1 cellular context compared by ENCODE assay signal in the genomic region with DNA sequence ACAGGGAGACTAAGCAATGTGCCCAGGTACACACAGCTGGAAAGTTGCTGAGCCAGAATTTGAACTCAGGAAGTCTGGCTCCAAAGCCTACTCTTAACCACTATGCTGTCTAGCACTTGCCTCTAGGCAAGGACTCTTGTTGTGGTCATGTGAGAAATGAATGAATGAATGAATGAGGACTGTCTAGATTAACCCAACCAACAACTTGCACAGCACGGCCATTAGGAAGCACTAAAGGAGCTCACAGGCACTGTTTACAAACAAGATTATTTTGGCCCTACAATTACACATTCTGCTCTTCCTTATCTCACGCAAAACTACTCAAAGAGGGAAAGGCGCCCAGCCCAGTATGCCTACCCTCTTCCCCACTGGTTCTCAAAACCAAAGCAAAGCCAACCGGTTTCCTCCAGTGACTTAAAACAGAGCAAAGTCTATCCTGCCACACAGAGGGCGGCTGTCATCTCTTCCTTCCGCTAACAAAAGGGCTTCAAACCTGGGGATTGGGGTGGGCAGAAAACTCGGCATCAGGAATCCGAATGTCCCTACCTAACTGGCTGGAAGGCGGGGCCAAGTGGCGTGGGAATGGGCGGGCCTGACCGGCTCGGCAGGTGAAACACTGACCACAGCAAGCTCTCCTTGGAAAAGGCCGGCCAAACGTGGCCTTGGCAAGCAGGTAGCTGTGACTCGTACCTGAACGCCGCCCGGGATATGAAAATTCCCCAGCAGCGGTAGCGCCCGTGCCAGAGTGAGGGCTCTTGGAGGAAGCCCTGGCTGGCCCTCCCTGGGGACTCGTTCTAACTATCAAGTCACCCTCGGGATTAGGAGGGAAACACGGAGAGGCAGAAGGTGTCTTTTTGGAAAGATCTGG.
TF ChIP-seq lines count a peak whose summit lies in the region.

No MANE protein-coding gene starts in this region.

TF ChIP-seq in HepG2, 621 proteins besides CTCF, POLR2A, EP300 and RAD21 (continued from another document and continues in another):
- TF ChIP-seq, protein P1, sequence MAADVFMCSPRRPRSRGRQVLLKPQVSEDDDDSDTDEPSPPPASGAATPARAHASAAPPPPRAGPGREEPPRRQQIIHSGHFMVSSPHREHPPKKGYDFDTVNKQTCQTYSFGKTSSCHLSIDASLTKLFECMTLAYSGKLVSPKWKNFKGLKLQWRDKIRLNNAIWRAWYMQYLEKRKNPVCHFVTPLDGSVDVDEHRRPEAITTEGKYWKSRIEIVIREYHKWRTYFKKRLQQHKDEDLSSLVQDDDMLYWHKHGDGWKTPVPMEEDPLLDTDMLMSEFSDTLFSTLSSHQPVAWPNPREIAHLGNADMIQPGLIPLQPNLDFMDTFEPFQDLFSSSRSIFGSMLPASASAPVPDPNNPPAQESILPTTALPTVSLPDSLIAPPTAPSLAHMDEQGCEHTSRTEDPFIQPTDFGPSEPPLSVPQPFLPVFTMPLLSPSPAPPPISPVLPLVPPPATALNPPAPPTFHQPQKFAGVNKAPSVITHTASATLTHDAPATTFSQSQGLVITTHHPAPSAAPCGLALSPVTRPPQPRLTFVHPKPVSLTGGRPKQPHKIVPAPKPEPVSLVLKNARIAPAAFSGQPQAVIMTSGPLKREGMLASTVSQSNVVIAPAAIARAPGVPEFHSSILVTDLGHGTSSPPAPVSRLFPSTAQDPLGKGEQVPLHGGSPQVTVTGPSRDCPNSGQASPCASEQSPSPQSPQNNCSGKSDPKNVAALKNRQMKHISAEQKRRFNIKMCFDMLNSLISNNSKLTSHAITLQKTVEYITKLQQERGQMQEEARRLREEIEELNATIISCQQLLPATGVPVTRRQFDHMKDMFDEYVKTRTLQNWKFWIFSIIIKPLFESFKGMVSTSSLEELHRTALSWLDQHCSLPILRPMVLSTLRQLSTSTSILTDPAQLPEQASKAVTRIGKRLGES (CRISPR knock-in tag; IDR thresholded peaks at IDR 0.05; ENCODE audit: borderline replicate concordance), result no peak
- TF ChIP-seq, protein P2, sequence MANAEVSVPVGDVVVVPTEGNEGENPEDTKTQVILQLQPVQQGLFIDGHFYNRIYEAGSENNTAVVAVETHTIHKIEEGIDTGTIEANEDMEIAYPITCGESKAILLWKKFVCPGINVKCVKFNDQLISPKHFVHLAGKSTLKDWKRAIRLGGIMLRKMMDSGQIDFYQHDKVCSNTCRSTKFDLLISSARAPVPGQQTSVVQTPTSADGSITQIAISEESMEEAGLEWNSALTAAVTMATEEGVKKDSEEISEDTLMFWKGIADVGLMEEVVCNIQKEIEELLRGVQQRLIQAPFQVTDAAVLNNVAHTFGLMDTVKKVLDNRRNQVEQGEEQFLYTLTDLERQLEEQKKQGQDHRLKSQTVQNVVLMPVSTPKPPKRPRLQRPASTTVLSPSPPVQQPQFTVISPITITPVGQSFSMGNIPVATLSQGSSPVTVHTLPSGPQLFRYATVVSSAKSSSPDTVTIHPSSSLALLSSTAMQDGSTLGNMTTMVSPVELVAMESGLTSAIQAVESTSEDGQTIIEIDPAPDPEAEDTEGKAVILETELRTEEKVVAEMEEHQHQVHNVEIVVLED (CRISPR knock-in tag; IDR thresholded peaks at IDR 0.05; ENCODE audit: borderline replicate concordance), result peak; percentile 35; the same call in 1 of the 2 replicates
- TF ChIP-seq ZNF121 (CRISPR knock-in tag; IDR thresholded peaks at IDR 0.05), result no peak
- TF ChIP-seq, protein P3, sequence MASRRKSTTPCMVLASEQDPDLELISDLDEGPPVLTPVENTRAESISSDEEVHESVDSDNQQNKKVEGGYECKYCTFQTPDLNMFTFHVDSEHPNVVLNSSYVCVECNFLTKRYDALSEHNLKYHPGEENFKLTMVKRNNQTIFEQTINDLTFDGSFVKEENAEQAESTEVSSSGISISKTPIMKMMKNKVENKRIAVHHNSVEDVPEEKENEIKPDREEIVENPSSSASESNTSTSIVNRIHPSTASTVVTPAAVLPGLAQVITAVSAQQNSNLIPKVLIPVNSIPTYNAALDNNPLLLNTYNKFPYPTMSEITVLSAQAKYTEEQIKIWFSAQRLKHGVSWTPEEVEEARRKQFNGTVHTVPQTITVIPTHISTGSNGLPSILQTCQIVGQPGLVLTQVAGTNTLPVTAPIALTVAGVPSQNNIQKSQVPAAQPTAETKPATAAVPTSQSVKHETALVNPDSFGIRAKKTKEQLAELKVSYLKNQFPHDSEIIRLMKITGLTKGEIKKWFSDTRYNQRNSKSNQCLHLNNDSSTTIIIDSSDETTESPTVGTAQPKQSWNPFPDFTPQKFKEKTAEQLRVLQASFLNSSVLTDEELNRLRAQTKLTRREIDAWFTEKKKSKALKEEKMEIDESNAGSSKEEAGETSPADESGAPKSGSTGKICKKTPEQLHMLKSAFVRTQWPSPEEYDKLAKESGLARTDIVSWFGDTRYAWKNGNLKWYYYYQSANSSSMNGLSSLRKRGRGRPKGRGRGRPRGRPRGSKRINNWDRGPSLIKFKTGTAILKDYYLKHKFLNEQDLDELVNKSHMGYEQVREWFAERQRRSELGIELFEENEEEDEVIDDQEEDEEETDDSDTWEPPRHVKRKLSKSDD (CRISPR knock-in tag; IDR thresholded peaks at IDR 0.05; ENCODE audit: low read depth), result no peak
- no peak; the same call in 1 of the 2 replicates for TF ChIP-seq ZNF556 (CRISPR knock-in tag; IDR thresholded peaks at IDR 0.05; ENCODE audit: borderline replicate concordance)
- no peak; the same call in 1 of the 2 replicates for TF ChIP-seq ZSCAN20 (CRISPR knock-in tag; IDR thresholded peaks at IDR 0.05; ENCODE audit: borderline replicate concordance)
- TF ChIP-seq ZNF543 (CRISPR knock-in tag; IDR thresholded peaks at IDR 0.05), result no peak
- no peak for TF ChIP-seq ZNF878 (CRISPR knock-in tag; IDR thresholded peaks at IDR 0.05)
- TF ChIP-seq, protein P4, sequence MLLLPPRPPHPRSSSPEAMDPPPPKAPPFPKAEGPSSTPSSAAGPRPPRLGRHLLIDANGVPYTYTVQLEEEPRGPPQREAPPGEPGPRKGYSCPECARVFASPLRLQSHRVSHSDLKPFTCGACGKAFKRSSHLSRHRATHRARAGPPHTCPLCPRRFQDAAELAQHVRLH (CRISPR knock-in tag; IDR thresholded peaks at IDR 0.05; ENCODE audit: borderline replicate concordance, low read depth), result no peak
- 0 out of 2 replicates have a peak, but pooled peaks have one; percentile 15 for TF ChIP-seq MAZ (IDR thresholded peaks at IDR 0.05; ENCODE audit: borderline replicate concordance, low read depth, low read length)
- TF ChIP-seq MAZ (CRISPR knock-in tag; IDR thresholded peaks at IDR 0.05; ENCODE audit: low read depth), result no peak; the same call in 1 of the 2 replicates
- peak; percentile 61; the same call in 1 of the 2 replicates for TF ChIP-seq POLR2G (IDR thresholded peaks at IDR 0.05; ENCODE audit: low read depth, low read length)
- TF ChIP-seq FOXK1 (CRISPR knock-in tag; IDR thresholded peaks at IDR 0.05; ENCODE audit: borderline replicate concordance, low read depth), result no peak
- no peak for TF ChIP-seq ZNF713 (CRISPR knock-in tag; IDR thresholded peaks at IDR 0.05)
- no peak for TF ChIP-seq BRCA1 (CRISPR knock-in tag; IDR thresholded peaks at IDR 0.05)
- peak; percentile 38 for TF ChIP-seq ELF3 (CRISPR knock-in tag; IDR thresholded peaks at IDR 0.05)
- no peak for TF ChIP-seq GABPA (IDR thresholded peaks at IDR 0.05; ENCODE audit: low read depth, low read length)
- peak; percentile 81 for TF ChIP-seq GABPA (CRISPR knock-in tag; IDR thresholded peaks at IDR 0.05; ENCODE audit: low read depth)
- TF ChIP-seq KAT8 (CRISPR knock-in tag; IDR thresholded peaks at IDR 0.05), result peak; percentile 58; the same call in 1 of the 2 replicates
- no peak; the same call in 1 of the 2 replicates for TF ChIP-seq ZNF337 (CRISPR knock-in tag; IDR thresholded peaks at IDR 0.05; ENCODE audit: borderline replicate concordance, low read depth)
- TF ChIP-seq, protein P5, sequence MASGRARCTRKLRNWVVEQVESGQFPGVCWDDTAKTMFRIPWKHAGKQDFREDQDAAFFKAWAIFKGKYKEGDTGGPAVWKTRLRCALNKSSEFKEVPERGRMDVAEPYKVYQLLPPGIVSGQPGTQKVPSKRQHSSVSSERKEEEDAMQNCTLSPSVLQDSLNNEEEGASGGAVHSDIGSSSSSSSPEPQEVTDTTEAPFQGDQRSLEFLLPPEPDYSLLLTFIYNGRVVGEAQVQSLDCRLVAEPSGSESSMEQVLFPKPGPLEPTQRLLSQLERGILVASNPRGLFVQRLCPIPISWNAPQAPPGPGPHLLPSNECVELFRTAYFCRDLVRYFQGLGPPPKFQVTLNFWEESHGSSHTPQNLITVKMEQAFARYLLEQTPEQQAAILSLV (CRISPR knock-in tag; IDR thresholded peaks at IDR 0.05; ENCODE audit: borderline replicate concordance), result no peak
- TF ChIP-seq, protein P6, sequence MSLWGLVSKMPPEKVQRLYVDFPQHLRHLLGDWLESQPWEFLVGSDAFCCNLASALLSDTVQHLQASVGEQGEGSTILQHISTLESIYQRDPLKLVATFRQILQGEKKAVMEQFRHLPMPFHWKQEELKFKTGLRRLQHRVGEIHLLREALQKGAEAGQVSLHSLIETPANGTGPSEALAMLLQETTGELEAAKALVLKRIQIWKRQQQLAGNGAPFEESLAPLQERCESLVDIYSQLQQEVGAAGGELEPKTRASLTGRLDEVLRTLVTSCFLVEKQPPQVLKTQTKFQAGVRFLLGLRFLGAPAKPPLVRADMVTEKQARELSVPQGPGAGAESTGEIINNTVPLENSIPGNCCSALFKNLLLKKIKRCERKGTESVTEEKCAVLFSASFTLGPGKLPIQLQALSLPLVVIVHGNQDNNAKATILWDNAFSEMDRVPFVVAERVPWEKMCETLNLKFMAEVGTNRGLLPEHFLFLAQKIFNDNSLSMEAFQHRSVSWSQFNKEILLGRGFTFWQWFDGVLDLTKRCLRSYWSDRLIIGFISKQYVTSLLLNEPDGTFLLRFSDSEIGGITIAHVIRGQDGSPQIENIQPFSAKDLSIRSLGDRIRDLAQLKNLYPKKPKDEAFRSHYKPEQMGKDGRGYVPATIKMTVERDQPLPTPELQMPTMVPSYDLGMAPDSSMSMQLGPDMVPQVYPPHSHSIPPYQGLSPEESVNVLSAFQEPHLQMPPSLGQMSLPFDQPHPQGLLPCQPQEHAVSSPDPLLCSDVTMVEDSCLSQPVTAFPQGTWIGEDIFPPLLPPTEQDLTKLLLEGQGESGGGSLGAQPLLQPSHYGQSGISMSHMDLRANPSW (CRISPR knock-in tag; IDR thresholded peaks at IDR 0.05; ENCODE audit: borderline replicate concordance), result no peak
- no peak for TF ChIP-seq ZNF552 (CRISPR knock-in tag; IDR thresholded peaks at IDR 0.05; ENCODE audit: borderline replicate concordance)
- TF ChIP-seq ZNF766 (CRISPR knock-in tag; IDR thresholded peaks at IDR 0.05; ENCODE audit: borderline replicate concordance), result peak; percentile 40; the same call in 1 of the 2 replicates
- no peak for TF ChIP-seq KLF13 (CRISPR knock-in tag; IDR thresholded peaks at IDR 0.05)
- TF ChIP-seq ARNTL (CRISPR knock-in tag; IDR thresholded peaks at IDR 0.05), result peak; percentile 57; the same call in 1 of the 2 replicates
- TF ChIP-seq ZNF790 (CRISPR knock-in tag; IDR thresholded peaks at IDR 0.05; ENCODE audit: borderline replicate concordance), result no peak
- TF ChIP-seq ZNF703 (CRISPR knock-in tag; IDR thresholded peaks at IDR 0.05; ENCODE audit: borderline replicate concordance), result no peak
- peak; percentile 39 for TF ChIP-seq PHF8 (CRISPR knock-in tag; IDR thresholded peaks at IDR 0.05)
- TF ChIP-seq ZNF746 (CRISPR knock-in tag; IDR thresholded peaks at IDR 0.05), result no peak
- TF ChIP-seq ZMYM4 (CRISPR knock-in tag; IDR thresholded peaks at IDR 0.05), result peak; percentile 73
- no peak for TF ChIP-seq ZNF557 (CRISPR knock-in tag; IDR thresholded peaks at IDR 0.05)
- no peak for TF ChIP-seq SMARCC2 (IDR thresholded peaks at IDR 0.05)
- peak; percentile 83; the same call in 1 of the 2 replicates for TF ChIP-seq ETV5 (CRISPR knock-in tag; IDR thresholded peaks at IDR 0.05; ENCODE audit: borderline replicate concordance)
- TF ChIP-seq HNF4G (IDR thresholded peaks at IDR 0.05; ENCODE audit: borderline replicate concordance, low read depth, low read length), result peak; percentile 45; the same call in 1 of the 2 replicates
- 0 out of 2 replicates have a peak, but pooled peaks have one; percentile 24 for TF ChIP-seq HNF4G (CRISPR knock-in tag; IDR thresholded peaks at IDR 0.05; ENCODE audit: borderline replicate concordance, low read depth)
- no peak for TF ChIP-seq ZNF564 (CRISPR knock-in tag; IDR thresholded peaks at IDR 0.05)
- TF ChIP-seq TARDBP (CRISPR knock-in tag; IDR thresholded peaks at IDR 0.05), result peak; percentile 68; the same call in 1 of the 2 replicates
- no peak; the same call in 1 of the 2 replicates for TF ChIP-seq ZNF589 (CRISPR knock-in tag; conservative IDR thresholded peaks at IDR 0.05)
- TF ChIP-seq PAWR (CRISPR knock-in tag; IDR thresholded peaks at IDR 0.05; ENCODE audit: borderline replicate concordance), result no peak
- TF ChIP-seq SNAPC2 (CRISPR knock-in tag; IDR thresholded peaks at IDR 0.05), result 0 out of 2 replicates have a peak, but pooled peaks have one; percentile 70
- TF ChIP-seq TRIM24 (CRISPR knock-in tag; IDR thresholded peaks at IDR 0.05), result no peak
- TF ChIP-seq, protein P7, sequence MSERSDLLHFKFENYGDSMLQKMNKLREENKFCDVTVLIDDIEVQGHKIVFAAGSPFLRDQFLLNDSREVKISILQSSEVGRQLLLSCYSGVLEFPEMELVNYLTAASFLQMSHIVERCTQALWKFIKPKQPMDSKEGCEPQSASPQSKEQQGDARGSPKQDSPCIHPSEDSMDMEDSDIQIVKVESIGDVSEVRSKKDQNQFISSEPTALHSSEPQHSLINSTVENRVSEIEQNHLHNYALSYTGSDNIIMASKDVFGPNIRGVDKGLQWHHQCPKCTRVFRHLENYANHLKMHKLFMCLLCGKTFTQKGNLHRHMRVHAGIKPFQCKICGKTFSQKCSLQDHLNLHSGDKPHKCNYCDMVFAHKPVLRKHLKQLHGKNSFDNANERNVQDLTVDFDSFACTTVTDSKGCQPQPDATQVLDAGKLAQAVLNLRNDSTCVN (CRISPR knock-in tag; IDR thresholded peaks at IDR 0.05; ENCODE audit: borderline replicate concordance), result no peak
- peak; percentile 77; the same call in 1 of the 2 replicates for TF ChIP-seq SIN3A (IDR thresholded peaks at IDR 0.05; ENCODE audit: borderline replicate concordance, low read depth, low read length)
- TF ChIP-seq RXRB (CRISPR knock-in tag; IDR thresholded peaks at IDR 0.05; ENCODE audit: borderline replicate concordance), result peak; percentile 55; the same call in 1 of the 2 replicates
- TF ChIP-seq ZNF577 (CRISPR knock-in tag; IDR thresholded peaks at IDR 0.05; ENCODE audit: borderline replicate concordance, low read depth), result no peak
- TF ChIP-seq, protein P8, sequence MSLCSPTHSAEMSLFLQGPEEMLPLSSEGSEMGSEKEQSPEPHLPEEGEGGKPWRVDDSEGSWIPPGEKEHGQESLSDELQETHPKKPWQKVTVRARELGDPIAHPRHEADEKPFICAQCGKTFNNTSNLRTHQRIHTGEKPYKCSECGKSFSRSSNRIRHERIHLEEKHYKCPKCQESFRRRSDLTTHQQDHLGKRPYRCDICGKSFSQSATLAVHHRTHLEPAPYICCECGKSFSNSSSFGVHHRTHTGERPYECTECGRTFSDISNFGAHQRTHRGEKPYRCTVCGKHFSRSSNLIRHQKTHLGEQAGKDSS (CRISPR knock-in tag; IDR thresholded peaks at IDR 0.05; ENCODE audit: borderline replicate concordance, low read depth), result peak; percentile 1; the same call in 1 of the 2 replicates
- no peak for TF ChIP-seq ASH2L (IDR thresholded peaks at IDR 0.05; ENCODE audit: insufficient read length, low read depth, low read length)
- no peak for TF ChIP-seq ZSCAN12 (CRISPR knock-in tag; IDR thresholded peaks at IDR 0.05)
- no peak for TF ChIP-seq NONO (IDR thresholded peaks at IDR 0.05)
- no peak for TF ChIP-seq NONO (CRISPR knock-in tag; conservative IDR thresholded peaks at IDR 0.05)
- TF ChIP-seq HNRNPL (IDR thresholded peaks at IDR 0.05; ENCODE audit: low read depth, low read length), result peak; percentile 69; the same call in 1 of the 2 replicates
- no peak for TF ChIP-seq ZNF460 (CRISPR knock-in tag; IDR thresholded peaks at IDR 0.05; ENCODE audit: borderline replicate concordance)
- no peak for TF ChIP-seq GLI4 (CRISPR knock-in tag; IDR thresholded peaks at IDR 0.05; ENCODE audit: borderline replicate concordance)
